In the genomic region with DNA sequence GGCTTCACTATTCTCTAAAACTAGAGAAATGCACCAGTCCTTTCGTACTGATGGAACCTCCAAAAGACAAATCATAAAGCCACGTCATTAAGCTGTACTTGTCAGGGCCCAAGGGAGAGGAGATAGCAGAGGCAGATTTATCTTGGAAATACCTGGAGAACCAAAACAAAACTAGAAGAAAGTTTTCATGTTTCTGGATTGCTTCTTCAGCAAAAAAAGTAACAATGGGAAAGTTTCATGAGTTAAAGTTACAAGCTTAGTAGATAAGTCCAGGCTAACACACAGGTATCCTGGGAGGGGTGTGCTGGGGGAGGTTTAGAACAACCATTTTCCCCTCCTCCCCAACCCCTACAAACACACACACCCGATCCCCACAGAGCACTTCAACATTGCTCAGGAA, we compare ENCODE assay signal across 15 cellular contexts. TPM values are rescaled to one million over a fixed set of nuclear protein-coding genes. Genes with fewer than 3 reads are reported as not detected.
DNase-seq lines count a peak whose midpoint lies in the region; ATAC-seq and TF ChIP-seq lines count a peak whose summit lies in the region.
"Had no signal": no experiment of that assay in that cellular context is flagged by ENCODE, and none has a peak within 500 bp of the region (broad histone marks: within the 10 kb centered on the region; RNA-seq: fewer than 3 reads in every experiment).

No MANE protein-coding gene starts in this region.

- DNase-seq in activated T-cell treated with anti-CD3 and anti-CD28 coated beads, Interleukin-2, amount 50 U/mL, for 72 hours = no peak
- DNase-seq in activated T-cell treated with anti-CD3 and anti-CD28 coated beads, Interleukin-2, amount 50 U/mL, for 4 hours = no peak
- no peak for DNase-seq in CD8-positive, alpha-beta memory T cell
- no peak for DNase-seq in activated T-helper 2 cell treated with anti-CD3 and anti-CD28 coated beads, Interferon-gamma antibody, Interleukin-2, Interleukin-4, amounts not matched to agents 10 μg/mL and 5 μg/mL and 100 μg/mL, durations not matched to agents 14 hours and 24 hours and 36 hours (ENCODE audit: low spot score)
- DNase-seq in osteoblast (ENCODE audit: insufficient read length, low spot score, missing footprints) = peak; percentile 31
- no peak for DNase-seq in NCI-H2107 (lab: John Stamatoyannopoulos, UW)
- no peak for DNase-seq in NCI-H526 treated with DMSO at 0.1 percent for 48 hours (lab: John Stamatoyannopoulos, UW)
- DNase-seq: activated CD8-positive, alpha-beta memory T cell treated with anti-CD3 and anti-CD28 coated beads, Interleukin-2, amount 50 U/mL, for 48 hours; endodermal cell; NCI-H1048; NCI-H774; stimulated activated naive CD8-positive, alpha-beta T cell treated with anti-CD3 and anti-CD28 coated beads, Interleukin-15, amount 100 ng/mL, for 72 hours; uterus had no signal

- no peak overlapping the region for H3K4me3 Mint-ChIP-seq in activated T-cell treated with anti-CD3 and anti-CD28 coated beads, Interleukin-2, amount 50 U/mL, for 72 hours
- H3K4me3 Mint-ChIP-seq in activated T-cell treated with anti-CD3 and anti-CD28 coated beads, Interleukin-2, amount 50 U/mL, for 4 hours = no peak overlapping the region
- H3K4me3 Mint-ChIP-seq in CD8-positive, alpha-beta memory T cell = no peak overlapping the region
- no peak overlapping the region for H3K4me3 Mint-ChIP-seq in activated T-helper 2 cell treated with anti-CD3 and anti-CD28 coated beads, Interferon-gamma antibody, Interleukin-2, Interleukin-4, amounts not matched to agents 10 μg/mL and 5 μg/mL and 100 μg/mL, durations not matched to agents 14 hours and 24 hours and 36 hours (ENCODE audit: low read depth)
- H3K4me3 Mint-ChIP-seq: endodermal cell; stimulated activated naive CD8-positive, alpha-beta T cell treated with anti-CD3 and anti-CD28 coated beads, Interleukin-15, amount 100 ng/mL, for 72 hours had no signal

- intact Hi-C loops in activated T-helper 2 cell treated with anti-CD3 and anti-CD28 coated beads, Interferon-gamma antibody, Interleukin-2, Interleukin-4, amounts not matched to agents 10 μg/mL and 5 μg/mL and 100 μg/mL, durations not matched to agents 14 hours and 24 hours and 36 hours (cut with micrococcal nuclease) = no loop called here

- H3K4me1 ChIP-seq in CD8-positive, alpha-beta memory T cell (ENCODE audit: insufficient read depth, low read length) = peaks cover 79% of the 10 kb centered on the region
- peaks cover 35% of the 10 kb centered on the region for H3K4me1 ChIP-seq in osteoblast (ENCODE audit: insufficient read depth, low read length)

- no peak overlapping the region for H3K4me3 ChIP-seq in CD8-positive, alpha-beta memory T cell (ENCODE audit: low read length)
- H3K4me3 ChIP-seq in osteoblast (ENCODE audit: insufficient read depth, low read length) = no peak overlapping the region
- H3K4me3 ChIP-seq: GM12878, uterus had no signal

- no peaks in the 10 kb centered on the region for H3K9me3 ChIP-seq in CD8-positive, alpha-beta memory T cell (ENCODE audit: low read length)
- no peaks in the 10 kb centered on the region for H3K9me3 ChIP-seq in osteoblast (ENCODE audit: low read depth, low read length)
- H3K9me3 ChIP-seq: uterus had no signal

- POLR2A ChIA-PET in CD8-positive, alpha-beta memory T cell (lab: Charles Lee) = no interaction called here

- no peak for ATAC-seq in activated T-cell treated with anti-CD3 and anti-CD28 coated beads, Interleukin-2, amount 50 U/mL, for 72 hours (replicated peaks in 1 of 2)
- no peak for ATAC-seq in activated T-cell treated with anti-CD3 and anti-CD28 coated beads, Interleukin-2, amount 50 U/mL, for 4 hours
- no peak for ATAC-seq in HG03442 (IDR thresholded peaks at IDR 0.05; ENCODE audit: unreplicated experiment)
- ATAC-seq: GM12878; stimulated activated naive CD8-positive, alpha-beta T cell treated with anti-CD3 and anti-CD28 coated beads, Interleukin-15, amount 100 ng/mL, for 72 hours had no signal

- H3K9me3 Mint-ChIP-seq in activated T-cell treated with anti-CD3 and anti-CD28 coated beads, Interleukin-2, amount 50 U/mL, for 72 hours = no peaks in the 10 kb centered on the region
- no peaks in the 10 kb centered on the region for H3K9me3 Mint-ChIP-seq in activated T-cell treated with anti-CD3 and anti-CD28 coated beads, Interleukin-2, amount 50 U/mL, for 4 hours
- no peaks in the 10 kb centered on the region for H3K9me3 Mint-ChIP-seq in CD8-positive, alpha-beta memory T cell
- H3K9me3 Mint-ChIP-seq in activated T-helper 2 cell treated with anti-CD3 and anti-CD28 coated beads, Interferon-gamma antibody, Interleukin-2, Interleukin-4, amounts not matched to agents 10 μg/mL and 5 μg/mL and 100 μg/mL, durations not matched to agents 14 hours and 24 hours and 36 hours = no peaks in the 10 kb centered on the region
- H3K9me3 Mint-ChIP-seq: endodermal cell; stimulated activated naive CD8-positive, alpha-beta T cell treated with anti-CD3 and anti-CD28 coated beads, Interleukin-15, amount 100 ng/mL, for 72 hours had no signal

- H3K27ac Mint-ChIP-seq in activated T-cell treated with anti-CD3 and anti-CD28 coated beads, Interleukin-2, amount 50 U/mL, for 72 hours = peak overlapping the region; percentile 3
- peak overlapping the region in 5 of 8 donors; percentile 31 to 83 (median 61) for H3K27ac Mint-ChIP-seq in CD8-positive, alpha-beta memory T cell
- peak overlapping the region; percentile 55 for H3K27ac Mint-ChIP-seq in activated T-helper 2 cell treated with anti-CD3 and anti-CD28 coated beads, Interferon-gamma antibody, Interleukin-2, Interleukin-4, amounts not matched to agents 10 μg/mL and 5 μg/mL and 100 μg/mL, durations not matched to agents 14 hours and 24 hours and 36 hours
- H3K27ac Mint-ChIP-seq: endodermal cell had no signal

- CTCF ChIA-PET in CD8-positive, alpha-beta memory T cell (lab: Charles Lee) = interaction anchor here (1.0 to 1.5 kb wide), 3 partner anchors 12 to 152 kb away, joined by 3 to 8 read pairs (median 3); no protein-coding TSS in a partner anchor

- no peaks in the 10 kb centered on the region for H3K27me3 ChIP-seq in CD8-positive, alpha-beta memory T cell (ENCODE audit: insufficient read depth, low read length, poor library complexity, severe bottlenecking)
- no peaks in the 10 kb centered on the region for H3K27me3 ChIP-seq in osteoblast (ENCODE audit: insufficient read depth, low read length)
- H3K27me3 ChIP-seq: uterus had no signal

- H3K36me3 Mint-ChIP-seq in activated T-cell treated with anti-CD3 and anti-CD28 coated beads, Interleukin-2, amount 50 U/mL, for 72 hours (ENCODE audit: insufficient read depth in 2 of 2) = no peaks in the 10 kb centered on the region
- peaks cover 6% of the 10 kb centered on the region for H3K36me3 Mint-ChIP-seq in activated T-cell treated with anti-CD3 and anti-CD28 coated beads, Interleukin-2, amount 50 U/mL, for 4 hours (ENCODE audit: insufficient read depth)
- H3K36me3 Mint-ChIP-seq in CD8-positive, alpha-beta memory T cell = peaks cover 0 to 26% (median 2%) of the 10 kb centered on the region in 3 donors
- H3K36me3 Mint-ChIP-seq in activated T-helper 2 cell treated with anti-CD3 and anti-CD28 coated beads, Interferon-gamma antibody, Interleukin-2, Interleukin-4, amounts not matched to agents 10 μg/mL and 5 μg/mL and 100 μg/mL, durations not matched to agents 14 hours and 24 hours and 36 hours (ENCODE audit: low read depth) = peaks cover 31% of the 10 kb centered on the region

- peaks cover 82% of the 10 kb centered on the region for H3K79me2 ChIP-seq in osteoblast (ENCODE audit: insufficient read depth, low read length)

- H3K4me2 ChIP-seq in osteoblast (ENCODE audit: insufficient read depth, low read length) = no peak overlapping the region

- no peaks in the 10 kb centered on the region for H3K36me3 ChIP-seq in CD8-positive, alpha-beta memory T cell (ENCODE audit: insufficient read depth, low read length)
- peaks cover 5% of the 10 kb centered on the region for H3K36me3 ChIP-seq in osteoblast (ENCODE audit: insufficient read depth, low read length)
- H3K36me3 ChIP-seq: uterus had no signal

- H4K20me1 ChIP-seq in osteoblast (ENCODE audit: insufficient read depth, low read length) = peaks cover 69% of the 10 kb centered on the region

- H3K27me3 Mint-ChIP-seq in activated T-cell treated with anti-CD3 and anti-CD28 coated beads, Interleukin-2, amount 50 U/mL, for 72 hours (ENCODE audit: low read depth) = no peaks in the 10 kb centered on the region
- no peaks in the 10 kb centered on the region for H3K27me3 Mint-ChIP-seq in activated T-cell treated with anti-CD3 and anti-CD28 coated beads, Interleukin-2, amount 50 U/mL, for 4 hours (ENCODE audit: low read depth)
- no peaks in the 10 kb centered on the region for H3K27me3 Mint-ChIP-seq in CD8-positive, alpha-beta memory T cell
- no peaks in the 10 kb centered on the region for H3K27me3 Mint-ChIP-seq in activated T-helper 2 cell treated with anti-CD3 and anti-CD28 coated beads, Interferon-gamma antibody, Interleukin-2, Interleukin-4, amounts not matched to agents 10 μg/mL and 5 μg/mL and 100 μg/mL, durations not matched to agents 14 hours and 24 hours and 36 hours (ENCODE audit: low read depth)
- H3K27me3 Mint-ChIP-seq: stimulated activated naive CD8-positive, alpha-beta T cell treated with anti-CD3 and anti-CD28 coated beads, Interleukin-15, amount 100 ng/mL, for 72 hours had no signal

- H3K27ac ChIP-seq in CD8-positive, alpha-beta memory T cell (ENCODE audit: low read depth, low read length) = no peak overlapping the region
- no peak overlapping the region for H3K27ac ChIP-seq in osteoblast (ENCODE audit: low read depth, low read length)

- no peak for TF ChIP-seq CTCF in osteoblast (IDR thresholded peaks at IDR 0.05; ENCODE audit: extremely low read depth, low read depth, low read length)

- H3K4me1 Mint-ChIP-seq in activated T-cell treated with anti-CD3 and anti-CD28 coated beads, Interleukin-2, amount 50 U/mL, for 72 hours (ENCODE audit: low read depth) = peaks cover 98% of the 10 kb centered on the region
- peaks cover 91% of the 10 kb centered on the region for H3K4me1 Mint-ChIP-seq in activated T-cell treated with anti-CD3 and anti-CD28 coated beads, Interleukin-2, amount 50 U/mL, for 4 hours (ENCODE audit: low read depth)
- H3K4me1 Mint-ChIP-seq in CD8-positive, alpha-beta memory T cell = peaks cover 78 to 95% (median 88%) of the 10 kb centered on the region in 3 donors
- peaks cover 49% of the 10 kb centered on the region for H3K4me1 Mint-ChIP-seq in activated T-helper 2 cell treated with anti-CD3 and anti-CD28 coated beads, Interferon-gamma antibody, Interleukin-2, Interleukin-4, amounts not matched to agents 10 μg/mL and 5 μg/mL and 100 μg/mL, durations not matched to agents 14 hours and 24 hours and 36 hours (ENCODE audit: low read depth)

- no peak overlapping the region for H2AFZ ChIP-seq in osteoblast (ENCODE audit: low read length)

RNA-seq across cellular contexts. Expression of gene RANBP3, which starts 21.6 kb away (rescaled TPM):
- 100 to 1,000 TPM in 1 of 2 donors, 10 to 100 TPM in 1; 89.2 to 108 TPM for total RNA-seq in activated T-cell treated with anti-CD3 and anti-CD28 coated beads, Interleukin-2, amount 50 U/mL, for 72 hours
- total RNA-seq in activated T-cell treated with anti-CD3 and anti-CD28 coated beads, Interleukin-2, amount 50 U/mL, for 4 hours = 100 to 1,000 TPM; 101 to 104 (median 103) TPM
- total RNA-seq in CD8-positive, alpha-beta memory T cell = 10 to 100 TPM; 94.8 to 97.6 TPM
- 9.7 TPM for polyA plus RNA-seq in CD8-positive, alpha-beta memory T cell
- 98.2 and 105 TPM in 2 replicates for total RNA-seq in activated T-helper 2 cell treated with anti-CD3 and anti-CD28 coated beads, Interferon-gamma antibody, Interleukin-2, Interleukin-4, amounts not matched to agents 10 μg/mL and 5 μg/mL and 100 μg/mL, durations not matched to agents 14 hours and 24 hours and 36 hours
- 40.5 and 42.1 TPM in 2 replicates for total RNA-seq in osteoblast

RNA-seq across cellular contexts. Expression of gene CAPS, which starts 42.3 kb away (rescaled TPM):
- 10 to 100 TPM; 12.9 to 20.9 TPM for total RNA-seq in activated T-cell treated with anti-CD3 and anti-CD28 coated beads, Interleukin-2, amount 50 U/mL, for 72 hours
- 1 to 10 TPM; 1.6 to 3.7 (median 2.7) TPM for total RNA-seq in activated T-cell treated with anti-CD3 and anti-CD28 coated beads, Interleukin-2, amount 50 U/mL, for 4 hours
- 1 to 10 TPM; 5.3 to 7.3 TPM for total RNA-seq in CD8-positive, alpha-beta memory T cell
- polyA plus RNA-seq in CD8-positive, alpha-beta memory T cell = 2.7 TPM
- total RNA-seq in activated T-helper 2 cell treated with anti-CD3 and anti-CD28 coated beads, Interferon-gamma antibody, Interleukin-2, Interleukin-4, amounts not matched to agents 10 μg/mL and 5 μg/mL and 100 μg/mL, durations not matched to agents 14 hours and 24 hours and 36 hours = 3.3 and 4.8 TPM in 2 replicates
- total RNA-seq in osteoblast = 10.6 and 18.1 TPM in 2 replicates

RNA-seq across cellular contexts. Expression of gene VMAC, which starts 51.7 kb away (rescaled TPM):
- 10 to 100 TPM in 1 of 2 donors, 1 to 10 TPM in 1; 8.7 to 10.5 TPM for total RNA-seq in activated T-cell treated with anti-CD3 and anti-CD28 coated beads, Interleukin-2, amount 50 U/mL, for 72 hours
- total RNA-seq in activated T-cell treated with anti-CD3 and anti-CD28 coated beads, Interleukin-2, amount 50 U/mL, for 4 hours = 1 to 10 TPM; 1.3 to 1.8 (median 1.7) TPM
- 1 to 10 TPM; 4.0 to 4.1 TPM for total RNA-seq in CD8-positive, alpha-beta memory T cell
- polyA plus RNA-seq in CD8-positive, alpha-beta memory T cell = 6.3 TPM
- 3.1 and 3.8 TPM in 2 replicates for total RNA-seq in activated T-helper 2 cell treated with anti-CD3 and anti-CD28 coated beads, Interferon-gamma antibody, Interleukin-2, Interleukin-4, amounts not matched to agents 10 μg/mL and 5 μg/mL and 100 μg/mL, durations not matched to agents 14 hours and 24 hours and 36 hours
- total RNA-seq in osteoblast = 12.3 and 12.7 TPM in 2 replicates

RNA-seq across cellular contexts. Expression of gene NDUFA11, which starts 52.7 kb away (rescaled TPM):
- total RNA-seq in activated T-cell treated with anti-CD3 and anti-CD28 coated beads, Interleukin-2, amount 50 U/mL, for 72 hours = 100 to 1,000 TPM; 158 to 174 TPM
- total RNA-seq in activated T-cell treated with anti-CD3 and anti-CD28 coated beads, Interleukin-2, amount 50 U/mL, for 4 hours = 100 to 1,000 TPM; 282 to 293 (median 292) TPM
- 100 to 1,000 TPM; 216 to 232 TPM for total RNA-seq in CD8-positive, alpha-beta memory T cell
- polyA plus RNA-seq in CD8-positive, alpha-beta memory T cell = 399 TPM
- total RNA-seq in activated T-helper 2 cell treated with anti-CD3 and anti-CD28 coated beads, Interferon-gamma antibody, Interleukin-2, Interleukin-4, amounts not matched to agents 10 μg/mL and 5 μg/mL and 100 μg/mL, durations not matched to agents 14 hours and 24 hours and 36 hours = 230 and 246 TPM in 2 replicates
- 235 and 265 TPM in 2 replicates for total RNA-seq in osteoblast

Comparison
In these comparisons a context has a peak if more than half of its experiments do, and no peak if none do; other contexts are left out.
1. H3K27ac Mint-ChIP-seq: peak in every context shown above with its lines; median percentile 61 in CD8-positive, alpha-beta memory T cell; 55 in activated T-helper 2 cell treated with anti-CD3 and anti-CD28 coated beads, Interferon-gamma antibody, Interleukin-2, Interleukin-4, amounts not matched to agents 10 μg/mL and 5 μg/mL and 100 μg/mL, durations not matched to agents 14 hours and 24 hours and 36 hours; 3 in activated T-cell treated with anti-CD3 and anti-CD28 coated beads, Interleukin-2, amount 50 U/mL, for 72 hours.